In the genomic region with DNA sequence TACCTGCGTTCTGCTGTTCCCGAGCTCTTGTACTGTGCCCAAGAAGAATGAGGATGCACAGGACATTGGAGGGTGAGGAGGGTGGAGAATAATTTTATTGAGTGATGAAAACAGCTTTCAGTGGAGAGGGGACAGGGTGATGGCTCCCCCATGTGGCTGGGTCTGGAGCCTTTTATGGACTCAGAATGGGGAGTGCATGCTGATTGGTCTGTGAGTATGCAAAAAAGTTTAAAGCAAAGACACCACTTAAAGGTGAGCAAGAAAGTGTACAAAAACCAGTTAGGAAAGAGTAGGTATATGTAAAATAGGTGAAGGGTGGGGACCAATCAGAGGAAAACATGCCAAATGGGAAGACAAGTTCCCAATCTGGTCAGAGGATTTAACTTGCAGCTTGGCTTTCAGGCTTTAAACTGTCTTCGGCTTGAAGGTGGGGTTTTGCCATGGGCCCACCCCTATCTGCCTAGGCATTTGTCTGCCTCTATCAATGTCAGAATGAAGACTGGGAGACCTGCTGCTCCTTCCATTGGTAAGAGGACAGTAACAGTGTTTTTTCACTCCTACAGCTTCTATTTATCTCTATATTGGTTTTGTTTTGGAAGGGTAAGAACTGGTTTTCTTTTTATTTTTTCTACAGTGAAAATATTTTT, we compare ENCODE assay signal across 11 cellular contexts.
DNase-seq lines count a peak whose midpoint lies in the region; ATAC-seq, FAIRE-seq and TF ChIP-seq lines count a peak whose summit lies in the region.
"Had no signal": no experiment of that assay in that cellular context is flagged by ENCODE, and none has a peak within 500 bp of the region (broad histone marks: within the 10 kb centered on the region; RNA-seq: fewer than 3 reads in every experiment).

No MANE protein-coding gene starts in this region.

- H3K9me3 ChIP-seq in mammary epithelial cell (replicated peaks; ENCODE audit: insufficient read depth, low read length): no peaks in the 10 kb centered on the region

- no peaks in the 10 kb centered on the region for H4K20me1 ChIP-seq in mammary epithelial cell (ENCODE audit: insufficient read depth, low read length)

- no peak overlapping the region for H3K4me3 ChIP-seq in mammary epithelial cell (replicated peaks in 1 of 3; ENCODE audit: insufficient read depth in 1 of 3, low read depth in 2 of 3, low read length in 3 of 3)

- ATAC-seq in natural killer cell treated with Interleukin-12 subunit alpha and Interleukin-12 subunit beta and Interleukin-15 and Interleukin-18, amount 100 ng/mL, for 72 hours: peak; percentile 41 to 61
- ATAC-seq in HG02938 (IDR thresholded peaks at IDR 0.05; ENCODE audit: unreplicated experiment): no peak
- no peak for ATAC-seq in GM21526 (IDR thresholded peaks at IDR 0.05; ENCODE audit: low FRiP score, unreplicated experiment)

- no peak overlapping the region for H3K9ac ChIP-seq in mammary epithelial cell (ENCODE audit: insufficient read depth, low read length)

- in situ Hi-C loops in mammary epithelial cell (cut with MboI; ENCODE audit: low sequenced_read_pairs in 2 of 2): no loop called here

- dilution Hi-C loops in mammary epithelial cell (cut with HindIII; ENCODE audit: low sequenced_read_pairs): no loop called here

- 0 out of 2 replicates have a peak, but pooled peaks cover 8% of the 10 kb centered on the region for H3K36me3 Mint-ChIP-seq in HFFc6 (ENCODE audit: low read depth)
- no peaks in the 10 kb centered on the region for H3K36me3 Mint-ChIP-seq in natural killer cell treated with Interleukin-12 subunit alpha and Interleukin-12 subunit beta and Interleukin-15 and Interleukin-18, amount 100 ng/mL, for 72 hours

- H3K27ac ChIP-seq in mammary epithelial cell (ENCODE audit: insufficient read depth, low read depth, low read length): no peak overlapping the region

- H3K4me1 Mint-ChIP-seq in HFFc6 (ENCODE audit: low read depth): peaks cover 46% of the 10 kb centered on the region
- H3K4me1 Mint-ChIP-seq in natural killer cell treated with Interleukin-12 subunit alpha and Interleukin-12 subunit beta and Interleukin-15 and Interleukin-18, amount 100 ng/mL, for 72 hours (ENCODE audit: low read depth in 2 of 2): peaks cover 0 to 10% of the 10 kb centered on the region in 2 donors

- no TSS peak for BruUV-seq in mammary epithelial cell (replicated peaks; lab: Mats Ljungman, UMichigan)

- no peaks in the 10 kb centered on the region for H3K36me3 ChIP-seq in mammary epithelial cell (ENCODE audit: insufficient read depth, low read length)

- no peak overlapping the region for H3K4me2 ChIP-seq in mammary epithelial cell (ENCODE audit: insufficient read depth, low read depth, low read length)

- no peaks in the 10 kb centered on the region for H3K27me3 ChIP-seq in mammary epithelial cell (ENCODE audit: insufficient read depth, low read length)

- CTCF ChIA-PET in mammary epithelial cell (lab: Charles Lee; ENCODE audit: low non-redundant PET): no interaction called here

- H2AFZ ChIP-seq in mammary epithelial cell (ENCODE audit: low read depth, low read length): peak overlapping the region; percentile 55

- H3K4me1 ChIP-seq in mammary epithelial cell (ENCODE audit: insufficient read depth, low read length): peaks cover 19% of the 10 kb centered on the region

- no peak overlapping the region for H3K27ac Mint-ChIP-seq in HFFc6
- no peak overlapping the region for H3K27ac Mint-ChIP-seq in natural killer cell treated with Interleukin-12 subunit alpha and Interleukin-12 subunit beta and Interleukin-15 and Interleukin-18, amount 100 ng/mL, for 72 hours

- 76% methylated on average over 3 of the region's 3 CpGs for WGBS in mammary epithelial cell (ENCODE audit: low coverage, missing lambda C conversion rate)

- no peak for FAIRE-seq in RCC 7860 (lab: Jason Lieb, UNC)
- FAIRE-seq: GM12891, small intestine had no signal

- H3K9me3 Mint-ChIP-seq in HFFc6: peaks cover 6% of the 10 kb centered on the region; the same call in 1 of the 2 replicates
- H3K9me3 Mint-ChIP-seq in natural killer cell treated with Interleukin-12 subunit alpha and Interleukin-12 subunit beta and Interleukin-15 and Interleukin-18, amount 100 ng/mL, for 72 hours: no peaks in the 10 kb centered on the region

- H3K4me3 Mint-ChIP-seq in HFFc6: no peak overlapping the region
- no peak overlapping the region for H3K4me3 Mint-ChIP-seq in natural killer cell treated with Interleukin-12 subunit alpha and Interleukin-12 subunit beta and Interleukin-15 and Interleukin-18, amount 100 ng/mL, for 72 hours

- no peaks in the 10 kb centered on the region for H3K79me2 ChIP-seq in mammary epithelial cell (ENCODE audit: insufficient read depth, low read length)

- peak; percentile 27 for DNase-seq in D341Med (ENCODE audit: low spot score)
- DNase-seq in HFFc6: no peak
- DNase-seq in mammary epithelial cell: peak; percentile 45
- peak; percentile 66 for DNase-seq in natural killer cell treated with Interleukin-12 subunit alpha and Interleukin-12 subunit beta and Interleukin-15 and Interleukin-18, amount 100 ng/mL, for 72 hours (ENCODE audit: low spot score)
- DNase-seq in RCC 7860 (ENCODE audit: low spot score): no peak
- no peak for DNase-seq in NCI-H1436 treated with DMSO at 0.1 percent for 48 hours (lab: John Stamatoyannopoulos, UW)
- DNase-seq: NCI-H1694 treated with DMSO at 0.1 percent for 48 hours, small intestine had no signal

- TF ChIP-seq CTCF in HFFc6 (IDR thresholded peaks at IDR 0.05) (peak; percentile 73), mammary epithelial cell (conservative IDR thresholded peaks at IDR 0.05 in 1 of 2, IDR thresholded peaks at IDR 0.05 in 1 of 2; ENCODE audit: extremely low read depth in 1 of 2, insufficient read depth in 1 of 2, low read depth in 1 of 2, low read length in 2 of 2) (peak; percentile 28 to 61)

- intact Hi-C loops in mammary epithelial cell (cut with micrococcal nuclease): loop anchor here (1.0 to 5.0 kb wide), 3 partner anchors 52 to 359 kb away; a partner anchor contains a TSS

- peaks cover 1% of the 10 kb centered on the region; the same call in 1 of the 2 replicates for H3K27me3 Mint-ChIP-seq in HFFc6 (ENCODE audit: insufficient read depth)
- H3K27me3 Mint-ChIP-seq in natural killer cell treated with Interleukin-12 subunit alpha and Interleukin-12 subunit beta and Interleukin-15 and Interleukin-18, amount 100 ng/mL, for 72 hours: peaks cover 16 to 26% of the 10 kb centered on the region in 2 donors

Comparison
In these comparisons a context has a peak if more than half of its experiments do, and no peak if none do; other contexts are left out.
1. DNase-seq: peak in D341Med (single experiment), mammary epithelial cell (single experiment) and natural killer cell treated with Interleukin-12 subunit alpha and Interleukin-12 subunit beta and Interleukin-15 and Interleukin-18, amount 100 ng/mL, for 72 hours (single experiment); none in HFFc6 (single experiment), RCC 7860 (single experiment) and NCI-H1436 treated with DMSO at 0.1 percent for 48 hours (single experiment).
2. ATAC-seq: peak in natural killer cell treated with Interleukin-12 subunit alpha and Interleukin-12 subunit beta and Interleukin-15 and Interleukin-18, amount 100 ng/mL, for 72 hours (2 of 2); none in HG02938 (single experiment) and GM21526 (single experiment).